Comparison of ENCODE assay signal across 1 cellular context in genomic region chr4:7693711-7694110, GRCh38.
TF ChIP-seq lines count a peak whose summit lies in the region.

No MANE protein-coding gene starts in this region.

TF ChIP-seq in neural cell, 6 proteins besides CTCF, POLR2A, EP300 and RAD21 (continued from another document):
- no peak for TF ChIP-seq EZH2 (IDR thresholded peaks at IDR 0.05; ENCODE audit: borderline replicate concordance, insufficient read depth, low read length, poor library complexity, severe bottlenecking)
- no peak for TF ChIP-seq MXI1 (conservative IDR thresholded peaks at IDR 0.05; ENCODE audit: poor library complexity, severe bottlenecking)
- no peak for TF ChIP-seq SMC3 (conservative IDR thresholded peaks at IDR 0.05; ENCODE audit: poor library complexity)
TF ChIP-seq in neural cell: peak in this region for 0.
